ENCODE assay signal across 19 cellular contexts in genomic region chr11:120793806-120794479, GRCh38.
A peak's percentile ranks its signal among the peaks of the same experiment; 100 is the strongest.
DNase-seq lines count a peak whose midpoint lies in the region; ATAC-seq and TF ChIP-seq lines count a peak whose summit lies in the region.
"Had no signal": no experiment of that assay in that cellular context is flagged by ENCODE, and none has a peak within 500 bp of the region (broad histone marks: within the 10 kb centered on the region; RNA-seq: fewer than 3 reads in every experiment).

No MANE protein-coding gene starts in this region.

- intact Hi-C loops in natural killer cell (cut with micrococcal nuclease) (loop anchor here (1.0 to 10.0 kb wide), 2 partner anchors 109 to 114 kb away; no protein-coding TSS in a partner anchor), sigmoid colon (cut with DNase I) (no loop called here)

- no peaks in the 10 kb centered on the region for H3K36me3 ChIP-seq in sigmoid colon
- H3K36me3 ChIP-seq: BLaER1 treated with 17β-estradiol and CSF1 and Interleukin-3, amounts not matched to agents 10 nM and 100 nM had no signal

- TF ChIP-seq CTCF in natural killer cell (IDR thresholded peaks at IDR 0.05) = no peak
- TF ChIP-seq CTCF in sigmoid colon (IDR thresholded peaks at IDR 0.05) = no peak

- no peak for TF ChIP-seq EP300 in sigmoid colon (IDR thresholded peaks at IDR 0.05)

- H3K4me3 ChIP-seq in sigmoid colon = no peak overlapping the region
- H3K4me3 ChIP-seq: BLaER1 treated with 17β-estradiol and CSF1 and Interleukin-3, amounts not matched to agents 10 nM and 100 nM; GM12878 had no signal

- H3K9me3 ChIP-seq in sigmoid colon = no peaks in the 10 kb centered on the region
- H3K9me3 ChIP-seq: BLaER1 treated with 17β-estradiol and CSF1 and Interleukin-3, amounts not matched to agents 10 nM and 100 nM; Caco-2 had no signal

- H3K36me3 Mint-ChIP-seq in immature natural killer cell (no peaks in the 10 kb centered on the region), natural killer cell (no peaks in the 10 kb centered on the region)
- H3K36me3 Mint-ChIP-seq in activated T-helper 17 cell treated with anti-CD3 and anti-CD28 coated beads, Interleukin-2, amount 50 U/mL, for 72 hours (ENCODE audit: low read depth) = no peaks in the 10 kb centered on the region
- H3K36me3 Mint-ChIP-seq: CD8-positive, alpha-beta T cell had no signal

- H3K27me3 Mint-ChIP-seq in stimulated activated naive CD8-positive, alpha-beta T cell treated with anti-CD3 and anti-CD28 coated beads, Interleukin-15, amount 100 ng/mL, for 72 hours = peaks cover 9% of the 10 kb centered on the region
- H3K27me3 Mint-ChIP-seq in immature natural killer cell (ENCODE audit: low read depth in 3 of 3) (peaks cover 1 to 4% (median 3%) of the 10 kb centered on the region in 3 donors), natural killer cell (ENCODE audit: low read depth in 2 of 2) (no peaks in the 10 kb centered on the region)
- H3K27me3 Mint-ChIP-seq in activated T-helper 17 cell treated with anti-CD3 and anti-CD28 coated beads, Interleukin-2, amount 50 U/mL, for 72 hours = peaks cover 10% of the 10 kb centered on the region

- no peak overlapping the region for H3K27ac Mint-ChIP-seq in stimulated activated naive CD8-positive, alpha-beta T cell treated with anti-CD3 and anti-CD28 coated beads, Interleukin-15, amount 100 ng/mL, for 72 hours
- H3K27ac Mint-ChIP-seq in immature natural killer cell (no peak overlapping the region), natural killer cell (no peak overlapping the region)
- H3K27ac Mint-ChIP-seq in activated T-helper 17 cell treated with anti-CD3 and anti-CD28 coated beads, Interleukin-2, amount 50 U/mL, for 72 hours = no peak overlapping the region
- H3K27ac Mint-ChIP-seq: B cell; CD4-positive, alpha-beta T cell; CD8-positive, alpha-beta T cell had no signal

- H3K27me3 ChIP-seq in sigmoid colon = no peaks in the 10 kb centered on the region
- H3K27me3 ChIP-seq: BLaER1 treated with 17β-estradiol and CSF1 and Interleukin-3, amounts not matched to agents 10 nM and 100 nM had no signal

- no peak overlapping the region for H3K4me3 Mint-ChIP-seq in stimulated activated naive CD8-positive, alpha-beta T cell treated with anti-CD3 and anti-CD28 coated beads, Interleukin-15, amount 100 ng/mL, for 72 hours
- no peak overlapping the region for H3K4me3 Mint-ChIP-seq in immature natural killer cell
- no peak overlapping the region for H3K4me3 Mint-ChIP-seq in natural killer cell
- no peak overlapping the region for H3K4me3 Mint-ChIP-seq in activated T-helper 17 cell treated with anti-CD3 and anti-CD28 coated beads, Interleukin-2, amount 50 U/mL, for 72 hours
- H3K4me3 Mint-ChIP-seq: B cell; CD4-positive, alpha-beta T cell; CD8-positive, alpha-beta T cell had no signal

- TF ChIP-seq POLR2A in sigmoid colon (IDR thresholded peaks at IDR 0.05) = no peak

- 69 to 90% methylated on average over 14 of the region's 14 CpGs for WGBS in sigmoid colon, 2 donors

- ATAC-seq in stimulated activated naive CD8-positive, alpha-beta T cell treated with anti-CD3 and anti-CD28 coated beads, Interleukin-15, amount 100 ng/mL, for 72 hours = peak; percentile 4
- no peak for ATAC-seq in stimulated activated naive CD8-positive, alpha-beta T cell treated with anti-CD3 and anti-CD28 coated beads, Interleukin-15, Interleukin-2, amounts not matched to agents 100 U/mL and 50 U/mL, for 24 hours
- peak; percentile 51 to 74 (median 55) for ATAC-seq in natural killer cell
- ATAC-seq in activated T-helper 17 cell treated with anti-CD3 and anti-CD28 coated beads, Interleukin-2, amount 50 U/mL, for 72 hours (replicated peaks) = no peak
- ATAC-seq: CD8-positive, alpha-beta T cell; GM12878 had no signal

- no peaks in the 10 kb centered on the region for H3K9me3 Mint-ChIP-seq in stimulated activated naive CD8-positive, alpha-beta T cell treated with anti-CD3 and anti-CD28 coated beads, Interleukin-15, amount 100 ng/mL, for 72 hours
- no peaks in the 10 kb centered on the region for H3K9me3 Mint-ChIP-seq in immature natural killer cell
- H3K9me3 Mint-ChIP-seq in natural killer cell = no peaks in the 10 kb centered on the region
- H3K9me3 Mint-ChIP-seq in activated T-helper 17 cell treated with anti-CD3 and anti-CD28 coated beads, Interleukin-2, amount 50 U/mL, for 72 hours = no peaks in the 10 kb centered on the region
- H3K9me3 Mint-ChIP-seq: CD4-positive, alpha-beta T cell; CD8-positive, alpha-beta T cell had no signal

- H3K4me1 Mint-ChIP-seq in stimulated activated naive CD8-positive, alpha-beta T cell treated with anti-CD3 and anti-CD28 coated beads, Interleukin-15, amount 100 ng/mL, for 72 hours = no peaks in the 10 kb centered on the region
- H3K4me1 Mint-ChIP-seq in immature natural killer cell = peaks cover 11 to 26% of the 10 kb centered on the region in 2 donors
- H3K4me1 Mint-ChIP-seq in natural killer cell = peaks cover 0 to 14% of the 10 kb centered on the region in 2 donors
- H3K4me1 Mint-ChIP-seq in activated T-helper 17 cell treated with anti-CD3 and anti-CD28 coated beads, Interleukin-2, amount 50 U/mL, for 72 hours = no peaks in the 10 kb centered on the region
- H3K4me1 Mint-ChIP-seq: B cell had no signal

- DNase-seq in stimulated activated naive CD8-positive, alpha-beta T cell treated with anti-CD3 and anti-CD28 coated beads, Interleukin-15, amount 100 ng/mL, for 72 hours = no peak
- no peak for DNase-seq in stimulated activated naive CD8-positive, alpha-beta T cell treated with anti-CD3 and anti-CD28 coated beads, Interleukin-15, Interleukin-2, amounts not matched to agents 100 U/mL and 50 U/mL, for 24 hours
- peak; percentile 77 to 82 (median 78) for DNase-seq in immature natural killer cell
- peak; percentile 44 for DNase-seq in natural killer cell
- peak; percentile 17 for DNase-seq in sigmoid colon
- no peak for DNase-seq in AML-193 (lab: John Stamatoyannopoulos, UW)
- DNase-seq in GF-D8 (lab: John Stamatoyannopoulos, UW) = no peak
- DNase-seq: 8988T; ACHN; Caco-2; Calu3; CD4-positive, alpha-beta T cell; CD8-positive, alpha-beta T cell; DMS79 treated with DMSO at 0.1 percent for 48 hours had no signal

- no peaks in the 10 kb centered on the region for H3K4me1 ChIP-seq in sigmoid colon
- H3K4me1 ChIP-seq: BLaER1 treated with 17β-estradiol and CSF1 and Interleukin-3, amounts not matched to agents 10 nM and 100 nM had no signal

- no peak overlapping the region for H3K27ac ChIP-seq in sigmoid colon
- H3K27ac ChIP-seq: BLaER1 treated with 17β-estradiol and CSF1 and Interleukin-3, amounts not matched to agents 10 nM and 100 nM; C4-2B had no signal

Comparison
In these comparisons a context has a peak if more than half of its experiments do, and no peak if none do; other contexts are left out.
1. ATAC-seq: peak in stimulated activated naive CD8-positive, alpha-beta T cell treated with anti-CD3 and anti-CD28 coated beads, Interleukin-15, amount 100 ng/mL, for 72 hours (single experiment) and natural killer cell (3 of 3); none in stimulated activated naive CD8-positive, alpha-beta T cell treated with anti-CD3 and anti-CD28 coated beads, Interleukin-15, Interleukin-2, amounts not matched to agents 100 U/mL and 50 U/mL, for 24 hours (single experiment) and activated T-helper 17 cell treated with anti-CD3 and anti-CD28 coated beads, Interleukin-2, amount 50 U/mL, for 72 hours (single experiment).
2. DNase-seq: peak in immature natural killer cell (3 of 3), natural killer cell (single experiment) and sigmoid colon (single experiment); none in stimulated activated naive CD8-positive, alpha-beta T cell treated with anti-CD3 and anti-CD28 coated beads, Interleukin-15, amount 100 ng/mL, for 72 hours (0 of 2), stimulated activated naive CD8-positive, alpha-beta T cell treated with anti-CD3 and anti-CD28 coated beads, Interleukin-15, Interleukin-2, amounts not matched to agents 100 U/mL and 50 U/mL, for 24 hours (single experiment), AML-193 (0 of 2) and GF-D8 (single experiment).